11 cellular contexts compared by ENCODE assay signal in the genomic region with DNA sequence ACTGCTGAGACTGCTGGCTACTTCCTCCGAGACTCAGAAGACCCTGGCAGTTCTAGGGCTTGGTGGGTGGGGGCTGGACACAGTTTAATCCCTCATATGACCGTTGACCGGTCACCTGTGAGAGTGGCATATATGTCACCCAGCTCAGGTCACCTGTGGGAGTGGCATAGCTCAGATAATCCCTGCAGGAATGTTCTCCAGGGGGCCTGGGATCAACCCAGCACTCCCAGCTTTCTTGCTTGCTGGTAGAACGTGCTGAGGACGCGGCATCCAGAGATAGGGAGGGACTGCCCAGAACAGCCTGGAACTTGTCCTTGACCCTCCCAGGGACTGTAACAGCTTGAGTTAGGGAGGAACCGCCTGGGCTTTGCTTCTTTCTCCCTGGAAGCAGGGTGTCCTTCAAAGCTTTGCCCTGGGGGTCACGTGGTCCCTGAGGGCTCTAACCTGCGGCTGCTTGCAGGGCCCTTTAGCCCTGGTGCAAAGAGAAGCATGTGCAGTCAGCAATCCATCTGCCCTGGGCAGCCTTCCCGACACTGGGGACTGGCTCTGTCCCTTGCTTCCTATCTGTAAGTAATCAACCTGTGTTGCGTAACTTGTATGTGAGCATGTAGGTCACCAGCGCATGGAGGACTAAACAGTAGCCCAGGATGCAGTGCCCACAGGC. TPM values are rescaled to one million over a fixed set of nuclear protein-coding genes. Genes with fewer than 3 reads are reported as not detected.
DNase-seq lines count a peak whose midpoint lies in the region; ATAC-seq and TF ChIP-seq lines count a peak whose summit lies in the region.
"Had no signal": no experiment of that assay in that cellular context is flagged by ENCODE, and none has a peak within 500 bp of the region (broad histone marks: within the 10 kb centered on the region; RNA-seq: fewer than 3 reads in every experiment).

No MANE protein-coding gene starts in this region.

- H3K4me3 ChIP-seq in fibroblast of villous mesenchyme (ENCODE audit: low read depth, low read length) = no peak overlapping the region

- in situ Hi-C loops in G401 (cut with HindIII; ENCODE audit: low sequenced_read_pairs) = loop anchor here (10.0 kb wide), 1 partner anchor 58 kb away; no protein-coding TSS in a partner anchor

- no peak for ATAC-seq in HG02973 (IDR thresholded peaks at IDR 0.05; ENCODE audit: unreplicated experiment)
- ATAC-seq in activated CD4-positive, CD25-positive, alpha-beta regulatory T cell treated with anti-CD3 and anti-CD28 coated beads, Interleukin-2, amount 50 U/mL, for 24 hours = no peak
- no peak for ATAC-seq in GM21576 (IDR thresholded peaks at IDR 0.05; ENCODE audit: unreplicated experiment)
- ATAC-seq: HCT116 had no signal

- TF ChIP-seq CTCF in fibroblast of villous mesenchyme (IDR thresholded peaks at IDR 0.05; ENCODE audit: insufficient read depth, low read depth, low read length) = no peak

- intact Hi-C loops in posterior vena cava (cut with DNase I) = no loop called here

- DNase-seq in G401 (ENCODE audit: low spot score) (peak; percentile 98), OCI-M1 (lab: John Stamatoyannopoulos, UW) (peak; percentile 23), fibroblast of villous mesenchyme (ENCODE audit: low read depth) (peak; percentile 28), posterior vena cava (ENCODE audit: low spot score) (peak; percentile 54), NCI-H2196 treated with DMSO at 0.1 percent for 48 hours (lab: John Stamatoyannopoulos, UW; ENCODE audit: unreplicated experiment) (no peak)
- DNase-seq: DMS79 treated with DMSO at 0.1 percent for 48 hours, NCI-H1105 treated with DMSO at 0.1 percent for 48 hours had no signal

RNA-seq across cellular contexts. Expression of a gene that starts 55.3 kb away (rescaled TPM):
- total RNA-seq in G401 (2014; rRNA removed; shearing (Covaris generic)) = 9.4 and 11.4 TPM in 2 replicates
- total RNA-seq in fibroblast of villous mesenchyme (3.2 and 12.1 TPM in 2 replicates), posterior vena cava (1 to 10 TPM; 7.4 to 8.4 TPM)

RNA-seq across cellular contexts. Expression of a gene that starts 55.6 kb away (rescaled TPM):
- total RNA-seq in G401 (2014; rRNA removed; shearing (Covaris generic)) = 1.5 TPM in 1 of 2 replicates, not detected in the other
- total RNA-seq in fibroblast of villous mesenchyme (not detected in 2 replicates), posterior vena cava (not detected)
